Comparison of ENCODE assay signal across 11 cellular contexts in genomic region chr17:40645932-40646331, GRCh38. TPM values are rescaled to one million over a fixed set of nuclear protein-coding genes. Genes with fewer than 3 reads are reported as not detected.
A peak's percentile ranks its signal among the peaks of the same experiment; 100 is the strongest.
DNase-seq lines count a peak whose midpoint lies in the region; ATAC-seq, FAIRE-seq and TF ChIP-seq lines count a peak whose summit lies in the region.
"Had no signal": no experiment of that assay in that cellular context is flagged by ENCODE, and none has a peak within 500 bp of the region (broad histone marks: within the 10 kb centered on the region; RNA-seq: fewer than 3 reads in every experiment).

No MANE protein-coding gene starts in this region.

- POLR2A ChIA-PET in SK-N-SH (lab: Yijun Ruan, JAX): no interaction called here
- POLR2A ChIA-PET in endothelial cell of umbilical vein (lab: Charles Lee): interaction anchor here (0.7 kb wide), 1 partner anchor 64 kb away, joined by 3 read pairs; no protein-coding TSS in a partner anchor

- no TSS peak for BruUV-seq in endothelial cell of umbilical vein (replicated peaks; lab: Mats Ljungman, UMichigan)

- dilution Hi-C loops in endothelial cell of umbilical vein (cut with MboI; ENCODE audit: extremely low pct_ligation_motif_present, low sequenced_read_pairs): no loop called here

- no peak overlapping the region for H2BK120ac ChIP-seq in mesendoderm (ENCODE audit: low read depth, low read length)

- peaks cover 24% of the 10 kb centered on the region for H3K4me1 Mint-ChIP-seq in progenitor cell of endocrine pancreas (ENCODE audit: low read depth)

- TF ChIP-seq POLR2A in endothelial cell of umbilical vein (IDR thresholded peaks at IDR 0.05; ENCODE audit: low read depth, low read length): no peak

- H2AFZ ChIP-seq in SK-N-SH (ENCODE audit: low read depth) (no peak overlapping the region), OCI-LY1 (ENCODE audit: low read length) (no peak overlapping the region), endothelial cell of umbilical vein (ENCODE audit: low read depth, low read length) (no peak overlapping the region)

- H3K27ac Mint-ChIP-seq in progenitor cell of endocrine pancreas: no peak overlapping the region

- no peak overlapping the region for H2AK5ac ChIP-seq in mesendoderm (ENCODE audit: low read length)

- H4K8ac ChIP-seq in mesendoderm (ENCODE audit: low read depth, low read length): no peak overlapping the region

- H3K4me2 ChIP-seq in SK-N-SH: peak overlapping the region; percentile 83
- peak overlapping the region; percentile 71 for H3K4me2 ChIP-seq in OCI-LY1 (ENCODE audit: low read length)
- H3K4me2 ChIP-seq in endothelial cell of umbilical vein (ENCODE audit: insufficient read depth, low read length): peak overlapping the region; percentile 100
- H3K4me2 ChIP-seq in mesendoderm (ENCODE audit: low read length): no peak overlapping the region

- DNase-seq in SK-N-SH (no peak), endothelial cell of umbilical vein (ENCODE audit: low read depth, low spot score) (no peak), progenitor cell of endocrine pancreas (ENCODE audit: low spot score, unreplicated experiment) (no peak), NOMO-1 treated with dmso at 0.1 percent for 144 hours (lab: John Stamatoyannopoulos, UW; ENCODE audit: unreplicated experiment) (no peak), MV-4-11 (lab: John Stamatoyannopoulos, UW) (no peak), mesendoderm (no peak)

- H3K27me3 Mint-ChIP-seq in progenitor cell of endocrine pancreas: no peaks in the 10 kb centered on the region

- no peak overlapping the region for H3K4ac ChIP-seq in mesendoderm (ENCODE audit: low read depth, low read length)

- H3K18ac ChIP-seq in mesendoderm (ENCODE audit: low read length): no peak overlapping the region

- H4K20me1 ChIP-seq in SK-N-SH (ENCODE audit: insufficient read depth) (peaks cover 5% of the 10 kb centered on the region; the same call in 1 of the 2 replicates), OCI-LY1 (ENCODE audit: insufficient read depth, low read length) (no peaks in the 10 kb centered on the region), endothelial cell of umbilical vein (replicated peaks; ENCODE audit: control insufficient read depth, extremely low read depth, insufficient read depth, low read length) (peaks cover 2% of the 10 kb centered on the region)

- ATAC-seq in SK-N-SH treated with all-trans-retinoic acid at 6 μM for 48 hours: no peak

- H3K79me1 ChIP-seq in mesendoderm (ENCODE audit: low read length): peaks cover 7% of the 10 kb centered on the region

- H3K9me1 ChIP-seq in endothelial cell of umbilical vein (replicated peaks; ENCODE audit: control insufficient read depth, extremely low read depth, insufficient read depth, low read length): no peaks in the 10 kb centered on the region

- CTCF ChIA-PET in SK-N-SH (lab: Yijun Ruan, JAX): interaction anchor here (1.3 to 3.0 kb wide), 4 partner anchors 17 to 1020 kb away, joined by 4 to 16 read pairs (median 5); no protein-coding TSS in a partner anchor
- CTCF ChIA-PET in endothelial cell of umbilical vein (lab: Charles Lee): interaction anchor here (1.0 to 2.8 kb wide), 5 partner anchors 9 to 157 kb away, joined by 3 to 11 read pairs (median 3); no protein-coding TSS in a partner anchor

- H3K9me2 ChIP-seq in SK-N-SH: no peaks in the 10 kb centered on the region
- no peaks in the 10 kb centered on the region for H3K9me2 ChIP-seq in OCI-LY1 (ENCODE audit: low read depth, low read length)

- 0 out of 4 replicates have a peak overlapping the region, but pooled peaks of 1 of the 2 experiments have one; percentile 79 for H3K4me3 ChIP-seq in SK-N-SH (ENCODE audit: low read depth in 2 of 2, low read length in 1 of 2)
- H3K4me3 ChIP-seq in OCI-LY1 (ENCODE audit: low read depth, low read length, poor library complexity, severe bottlenecking): peak overlapping the region; percentile 85
- H3K4me3 ChIP-seq in endothelial cell of umbilical vein (replicated peaks in 1 of 3; ENCODE audit: insufficient read depth in 1 of 3, low read depth in 1 of 3, low read length in 3 of 3): peak overlapping the region in 1 of 3 experiments; percentile 23
- no peak overlapping the region for H3K4me3 ChIP-seq in mesendoderm (ENCODE audit: low read length)

- H3K27ac ChIP-seq in SK-N-SH (ENCODE audit: low read depth in 2 of 2, low read length in 1 of 2) (no peak overlapping the region), OCI-LY1 (ENCODE audit: low read depth, low read length, poor library complexity, severe bottlenecking) (no peak overlapping the region), endothelial cell of umbilical vein (ENCODE audit: insufficient read depth, low read depth, low read length) (no peak overlapping the region), mesendoderm (ENCODE audit: low read depth, low read length) (no peak overlapping the region)
- H3K27ac ChIP-seq: 22Rv1 had no signal

- H3K36me3 ChIP-seq in SK-N-SH (replicated peaks in 1 of 2; ENCODE audit: control insufficient read depth in 1 of 2, insufficient read depth in 2 of 2, low read length in 1 of 2): peaks cover 52 to 53% of the 10 kb centered on the region in 2 experiments
- H3K36me3 ChIP-seq in OCI-LY1 (ENCODE audit: insufficient read depth, low read length): peaks cover 46% of the 10 kb centered on the region
- H3K36me3 ChIP-seq in endothelial cell of umbilical vein (ENCODE audit: control insufficient read depth in 2 of 2, extremely low read depth in 1 of 2, insufficient read depth in 2 of 2, low read length in 2 of 2): peaks cover 5 to 27% of the 10 kb centered on the region in 2 experiments
- H3K36me3 ChIP-seq in mesendoderm (ENCODE audit: control insufficient read depth, insufficient read depth, low read length): no peaks in the 10 kb centered on the region

- peaks cover 75% of the 10 kb centered on the region for H3K79me2 ChIP-seq in SK-N-SH (ENCODE audit: insufficient read depth)
- peaks cover 36% of the 10 kb centered on the region for H3K79me2 ChIP-seq in OCI-LY1 (ENCODE audit: insufficient read depth, low read length)
- H3K79me2 ChIP-seq in endothelial cell of umbilical vein (ENCODE audit: control insufficient read depth, insufficient read depth, low read length): peaks cover 54% of the 10 kb centered on the region
- H3K79me2 ChIP-seq in mesendoderm (ENCODE audit: control insufficient read depth, insufficient read depth, low read length): peaks cover 15% of the 10 kb centered on the region

- intact Hi-C loops in endothelial cell of umbilical vein (cut with micrococcal nuclease): loop anchor here (10.0 kb wide), 1 partner anchor 1019 kb away; no protein-coding TSS in a partner anchor

- H3K9me3 Mint-ChIP-seq in progenitor cell of endocrine pancreas (ENCODE audit: low read depth): no peaks in the 10 kb centered on the region

- no peaks in the 10 kb centered on the region for H3K9me3 ChIP-seq in SK-N-SH
- no peaks in the 10 kb centered on the region for H3K9me3 ChIP-seq in OCI-LY1 (ENCODE audit: low read length)
- H3K9me3 ChIP-seq in endothelial cell of umbilical vein (replicated peaks; ENCODE audit: control insufficient read depth, insufficient read depth, low read length): no peaks in the 10 kb centered on the region

- no peak overlapping the region for H4K5ac ChIP-seq in mesendoderm (ENCODE audit: low read length)

- H3K56ac ChIP-seq in mesendoderm (ENCODE audit: low read length): no peak overlapping the region

- H3K9ac ChIP-seq in SK-N-SH (no peak overlapping the region), OCI-LY1 (ENCODE audit: low read length) (peak overlapping the region; percentile 91; the same call in 1 of the 2 replicates), endothelial cell of umbilical vein (replicated peaks; ENCODE audit: extremely low read depth, insufficient read depth, low read length) (peak overlapping the region; percentile 100), mesendoderm (ENCODE audit: low read length) (no peak overlapping the region)

- peak overlapping the region; percentile 41 for H3K4me3 Mint-ChIP-seq in progenitor cell of endocrine pancreas (ENCODE audit: low read depth)

- FAIRE-seq in endothelial cell of umbilical vein (lab: Jason Lieb, UNC): no peak
- FAIRE-seq: TTC549 had no signal

- no peak overlapping the region for H3K23ac ChIP-seq in mesendoderm (ENCODE audit: low read length)

- no peaks in the 10 kb centered on the region for H3K27me3 ChIP-seq in SK-N-SH (ENCODE audit: insufficient read depth)
- H3K27me3 ChIP-seq in OCI-LY1 (ENCODE audit: insufficient read depth, low read length): no peaks in the 10 kb centered on the region
- no peaks in the 10 kb centered on the region for H3K27me3 ChIP-seq in endothelial cell of umbilical vein (ENCODE audit: control insufficient read depth in 2 of 2, insufficient read depth in 2 of 2, low read length in 2 of 2)
- no peaks in the 10 kb centered on the region for H3K27me3 ChIP-seq in mesendoderm (ENCODE audit: insufficient read depth, low read length, poor library complexity)

- no peak for TF ChIP-seq EP300 in SK-N-SH (IDR thresholded peaks at IDR 0.05; ENCODE audit: borderline replicate concordance in 1 of 2, low read depth in 1 of 2, low read length in 1 of 2)

- no peak overlapping the region for H2BK5ac ChIP-seq in mesendoderm (ENCODE audit: low read length)

- no peaks in the 10 kb centered on the region for H3F3A ChIP-seq in SK-N-SH (replicated peaks; ENCODE audit: insufficient read depth)
- H3F3A ChIP-seq in OCI-LY1 (ENCODE audit: insufficient read depth, low read length): no peaks in the 10 kb centered on the region

- H3K4me1 ChIP-seq in SK-N-SH (ENCODE audit: control insufficient read depth in 1 of 2, insufficient read depth in 2 of 2, low read depth in 1 of 2, low read length in 1 of 2) (peaks cover 19 to 21% of the 10 kb centered on the region in 2 experiments; a peak in 3 of 4 replicates), OCI-LY1 (ENCODE audit: insufficient read depth, low read length, severe bottlenecking) (peaks cover 32% of the 10 kb centered on the region), endothelial cell of umbilical vein (ENCODE audit: control insufficient read depth, extremely low read depth, insufficient read depth, low read length) (peaks cover 22% of the 10 kb centered on the region), mesendoderm (ENCODE audit: control insufficient read depth, low read depth, low read length) (peaks cover 4% of the 10 kb centered on the region)

- 91% methylated on average over 2 of the region's 2 CpGs for whole genome bisulfite sequencing in SK-N-SH (ENCODE audit: low lambda C conversion rate)
- WGBS in mesendoderm (ENCODE audit: extremely low coverage, insufficient coverage, low lambda C conversion rate): no CpG with 5 or more reads among the region's 2 CpGs

- H2BK15ac ChIP-seq in mesendoderm (replicated peaks; ENCODE audit: low read depth): no peak overlapping the region

- TF ChIP-seq RAD21 in SK-N-SH (IDR thresholded peaks at IDR 0.05; ENCODE audit: low read length): no peak

- H3K36me3 Mint-ChIP-seq in progenitor cell of endocrine pancreas (ENCODE audit: insufficient read depth): peaks cover 21% of the 10 kb centered on the region

- TF ChIP-seq CTCF in SK-N-SH (IDR thresholded peaks at IDR 0.05) (no peak), OCI-LY1 (IDR thresholded peaks at IDR 0.05; ENCODE audit: low read length) (no peak), endothelial cell of umbilical vein (IDR thresholded peaks at IDR 0.05; ENCODE audit: extremely low read depth in 1 of 2, insufficient read depth in 1 of 2, low read depth in 1 of 2, low read length in 2 of 2) (no peak), progenitor cell of endocrine pancreas (IDR thresholded peaks at IDR 0.05; ENCODE audit: unreplicated experiment) (no peak)

RNA-seq across cellular contexts. Expression of gene SMARCE1, which starts 1.7 kb away (rescaled TPM):
- 45.9 and 54.2 TPM in 2 replicates for polyA plus RNA-seq in SK-N-SH (2012; rRNA removed)
- 70.8 and 94.7 TPM in 2 replicates for polyA plus RNA-seq in SK-N-SH (2012; cell fraction: cytosol; rRNA removed)
- 19.7 and 34.2 TPM in 2 replicates for polyA plus RNA-seq in SK-N-SH (2012; cell fraction: nucleus; rRNA removed)
- 120 and 127 TPM in 2 replicates for total RNA-seq in endothelial cell of umbilical vein
- polyA plus RNA-seq in endothelial cell of umbilical vein: 21.5 and 28.4 TPM in 2 replicates
- 47.0 and 53.7 TPM in 2 replicates for polyA plus RNA-seq in endothelial cell of umbilical vein (2011; cell fraction: cytosol; rRNA removed)
- polyA plus RNA-seq in endothelial cell of umbilical vein (2011; cell fraction: nucleus; rRNA removed): 48.1 and 64.9 TPM in 2 replicates
- polyA plus RNA-seq in endothelial cell of umbilical vein (2012): 118 and 129 TPM in 2 replicates
- 47.0 and 59.7 TPM in 2 replicates for polyA minus RNA-seq in endothelial cell of umbilical vein
- polyA minus RNA-seq in endothelial cell of umbilical vein (2011; cell fraction: cytosol; rRNA and poly(A)+ RNA removed): 13.9 TPM
- 101 and 136 TPM in 2 replicates for polyA minus RNA-seq in endothelial cell of umbilical vein (2011; cell fraction: nucleus; rRNA and poly(A)+ RNA removed)
- 190 and 195 TPM in 2 replicates for total RNA-seq in progenitor cell of endocrine pancreas
- 143 TPM for polyA plus RNA-seq in mesendoderm (2013, experiment 1 of 2)
- polyA plus RNA-seq in mesendoderm (2013, experiment 2 of 2): 146 TPM

RNA-seq across cellular contexts. Expression of gene KRT222, which starts 19.0 kb away (rescaled TPM):
- polyA plus RNA-seq in SK-N-SH (2012; rRNA removed) (not detected in 2 replicates), endothelial cell of umbilical vein (not detected in 2 replicates)
- polyA plus RNA-seq in SK-N-SH (2012; cell fraction: cytosol; rRNA removed): not detected in 2 replicates
- not detected in 2 replicates for polyA plus RNA-seq in SK-N-SH (2012; cell fraction: nucleus; rRNA removed)
- total RNA-seq in endothelial cell of umbilical vein (not detected in 2 replicates), progenitor cell of endocrine pancreas (0.36 and 1.1 TPM in 2 replicates)
- not detected in 2 replicates for polyA plus RNA-seq in endothelial cell of umbilical vein (2011; cell fraction: cytosol; rRNA removed)
- polyA plus RNA-seq in endothelial cell of umbilical vein (2011; cell fraction: nucleus; rRNA removed): not detected in 2 replicates
- polyA plus RNA-seq in endothelial cell of umbilical vein (2012): not detected in 2 replicates
- polyA minus RNA-seq in endothelial cell of umbilical vein: not detected in 2 replicates
- not detected for polyA minus RNA-seq in endothelial cell of umbilical vein (2011; cell fraction: cytosol; rRNA and poly(A)+ RNA removed)
- polyA minus RNA-seq in endothelial cell of umbilical vein (2011; cell fraction: nucleus; rRNA and poly(A)+ RNA removed): not detected in 2 replicates
- 0.48 TPM for polyA plus RNA-seq in mesendoderm (2013, experiment 1 of 2)
- polyA plus RNA-seq in mesendoderm (2013, experiment 2 of 2): 0.50 TPM
- total RNA-seq: pulmonary artery endothelial cell had no signal

RNA-seq across cellular contexts. Expression of gene KRT24, which starts 57.6 kb away (rescaled TPM):
- polyA plus RNA-seq in SK-N-SH (2012; rRNA removed): not detected in 2 replicates
- not detected in 2 replicates for polyA plus RNA-seq in SK-N-SH (2012; cell fraction: cytosol; rRNA removed)
- polyA plus RNA-seq in SK-N-SH (2012; cell fraction: nucleus; rRNA removed): not detected in 2 replicates
- total RNA-seq in endothelial cell of umbilical vein: not detected in 2 replicates
- polyA plus RNA-seq in endothelial cell of umbilical vein: not detected in 2 replicates
- not detected in 2 replicates for polyA plus RNA-seq in endothelial cell of umbilical vein (2011; cell fraction: cytosol; rRNA removed)
- polyA plus RNA-seq in endothelial cell of umbilical vein (2011; cell fraction: nucleus; rRNA removed): not detected in 2 replicates
- polyA plus RNA-seq in endothelial cell of umbilical vein (2012): not detected in 2 replicates
- polyA minus RNA-seq in endothelial cell of umbilical vein: not detected in 2 replicates
- polyA minus RNA-seq in endothelial cell of umbilical vein (2011; cell fraction: cytosol; rRNA and poly(A)+ RNA removed): not detected
- polyA minus RNA-seq in endothelial cell of umbilical vein (2011; cell fraction: nucleus; rRNA and poly(A)+ RNA removed): not detected in 2 replicates
- not detected in 2 replicates for total RNA-seq in progenitor cell of endocrine pancreas
- not detected for polyA plus RNA-seq in mesendoderm (2013, experiment 1 of 2)
- polyA plus RNA-seq in mesendoderm (2013, experiment 2 of 2): not detected
- total RNA-seq: pulmonary artery endothelial cell had no signal

Comparison
In these comparisons a context has a peak if more than half of its experiments do, and no peak if none do; other contexts are left out.
1. H3K9ac ChIP-seq: peak in OCI-LY1 (single experiment) and endothelial cell of umbilical vein (single experiment); none in SK-N-SH (single experiment) and mesendoderm (single experiment).